ENCODE assay signal across 12 cellular contexts in the genomic region with DNA sequence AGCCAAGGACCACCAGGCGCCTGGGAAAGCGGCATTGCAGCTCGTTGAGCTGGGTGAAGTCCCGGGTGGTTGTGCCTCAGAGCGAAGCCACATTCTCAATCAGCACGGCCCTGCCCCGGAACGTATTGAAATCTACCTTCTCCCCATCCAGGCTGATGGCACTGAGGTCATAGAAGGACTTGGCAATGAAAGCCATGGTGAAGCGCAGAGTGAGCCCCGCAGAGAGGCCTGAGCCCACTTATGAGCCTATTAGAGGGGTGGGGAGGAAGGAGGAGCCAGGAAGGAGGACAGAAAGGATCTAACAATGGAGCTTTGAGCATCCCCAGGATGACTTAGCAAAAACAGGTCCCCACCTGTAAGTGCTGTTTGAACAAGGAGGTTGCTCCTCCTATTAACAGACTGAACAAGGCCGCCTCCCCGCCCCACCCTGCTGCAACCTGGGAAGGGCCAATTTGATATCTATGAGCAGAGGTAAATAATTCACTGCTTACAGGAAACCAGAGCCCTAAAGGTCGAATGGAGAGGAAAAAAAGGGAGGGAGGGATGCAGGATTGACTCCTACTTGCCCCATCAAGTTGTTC. TPM values are rescaled to one million over a fixed set of nuclear protein-coding genes. Genes with fewer than 3 reads are reported as not detected.
A peak's percentile ranks its signal among the peaks of the same experiment; 100 is the strongest.
DNase-seq lines count a peak whose midpoint lies in the region; ATAC-seq, FAIRE-seq and TF ChIP-seq lines count a peak whose summit lies in the region.
"Had no signal": no experiment of that assay in that cellular context is flagged by ENCODE, and none has a peak within 500 bp of the region (broad histone marks: within the 10 kb centered on the region; RNA-seq: fewer than 3 reads in every experiment).

A gene (minus strand): TSS at position 215 of the 581 bp plus-strand sequence. CDS start 19 bp downstream, at position 196.

- no peak for TF ChIP-seq CTCF in K562 (IDR thresholded peaks at IDR 0.05 in 2 of 3, conservative IDR thresholded peaks at IDR 0.05 in 1 of 3; ENCODE audit: insufficient read depth in 2 of 3, low read depth in 1 of 3, low read length in 3 of 3)
- no peak for TF ChIP-seq CTCF in nephron progenitor cell (IDR thresholded peaks at IDR 0.05)
- no peak for TF ChIP-seq CTCF in gastroesophageal sphincter (IDR thresholded peaks at IDR 0.05)
- no peak for TF ChIP-seq CTCF in OCI-LY7 (conservative IDR thresholded peaks at IDR 0.05; ENCODE audit: low read length)

- H3K27me3 ChIP-seq in K562 (ENCODE audit: control insufficient read depth in 2 of 2, insufficient read depth in 2 of 2, low read length in 2 of 2) (no peaks in the 10 kb centered on the region), gastroesophageal sphincter (no peaks in the 10 kb centered on the region)

- ATAC-seq in K562 (no peak), gastroesophageal sphincter (no peak)

- no peaks in the 10 kb centered on the region for H3K9me3 ChIP-seq in K562 (replicated peaks; ENCODE audit: control insufficient read depth, insufficient read depth, low read depth, low read length)
- H3K9me3 ChIP-seq in gastroesophageal sphincter: no peaks in the 10 kb centered on the region
- H3K9me3 ChIP-seq in OCI-LY7 (ENCODE audit: low read length): no peaks in the 10 kb centered on the region

- H3K4me3 ChIP-seq in K562 (no peak within 1 kb of the TSS), gastroesophageal sphincter (no peak within 1 kb of the TSS), OCI-LY7 (ENCODE audit: low read depth, low read length, poor library complexity, severe bottlenecking) (no peak within 1 kb of the TSS)

- POLR2A ChIA-PET in K562 (lab: Yijun Ruan, JAX): no interaction called here
- POLR2A ChIA-PET in OCI-LY7 (lab: Charles Lee): no interaction called here

- H3K27ac Mint-ChIP-seq in nephron progenitor cell: peak within 1 kb of the TSS; percentile 35

- H3K9me2 ChIP-seq in OCI-LY7 (ENCODE audit: insufficient read depth, low read length): no peaks in the 10 kb centered on the region

- no peak for TF ChIP-seq RAD21 in K562 (CRISPR knock-in tag; conservative IDR thresholded peaks at IDR 0.05 in 1 of 2, IDR thresholded peaks at IDR 0.05 in 1 of 2)

- H3K36me3 ChIP-seq in K562 (ENCODE audit: control insufficient read depth, insufficient read depth, low read length) (peaks cover 5% of the 10 kb centered on the region; the same call in 1 of the 3 replicates), gastroesophageal sphincter (peaks cover 0 to 80% of the 10 kb centered on the region in 2 donors), OCI-LY7 (ENCODE audit: insufficient read depth, low read length) (peaks cover 29% of the 10 kb centered on the region)

- no peaks in the 10 kb centered on the region; a peak in 2 of 5 replicates for H3K4me1 ChIP-seq in K562 (replicated peaks in 1 of 2; ENCODE audit: control insufficient read depth in 2 of 2, insufficient read depth in 2 of 2, low read length in 2 of 2)
- peaks cover 0 to under 1% (median 0%) of the 10 kb centered on the region in 3 donors for H3K4me1 ChIP-seq in gastroesophageal sphincter
- no peaks in the 10 kb centered on the region for H3K4me1 ChIP-seq in OCI-LY7 (ENCODE audit: insufficient read depth, low read length, poor library complexity, severe bottlenecking)

- in situ Hi-C loops in K562 (cut with MboI): no loop called here

- DNase-seq in DMS79 (lab: John Stamatoyannopoulos, UW): peak; percentile 100
- DNase-seq in NCI-H2081 treated with DMSO at 0.1 percent for 48 hours (lab: John Stamatoyannopoulos, UW): peak; percentile 96
- DNase-seq in K562 (ENCODE audit: extremely low read depth in 1 of 4, low spot score in 3 of 4): no peak
- DNase-seq in nephron progenitor cell: no peak
- DNase-seq in GOT3 (lab: John Stamatoyannopoulos, UW): no peak
- no peak for DNase-seq in OCI-LY7 (ENCODE audit: low spot score)
- DNase-seq in NOMO-1 treated with dmso at 0.1 percent for 144 hours (lab: John Stamatoyannopoulos, UW; ENCODE audit: unreplicated experiment): no peak
- DNase-seq: aorta, KG1 had no signal

- intact Hi-C loops in K562 (cut with micrococcal nuclease) (no loop called here), OCI-LY7 (cut with micrococcal nuclease; ENCODE audit: unreplicated experiment) (loop anchor here (10.0 kb wide), 1 partner anchor 978 kb away; no protein-coding TSS in a partner anchor)

- CTCF ChIA-PET in K562 (lab: Yijun Ruan, JAX; ENCODE audit: low intra/inter-chr PET ratio): no interaction called here
- CTCF ChIA-PET in OCI-LY7 (lab: Charles Lee; ENCODE audit: unreplicated experiment): no interaction called here

- WGBS in K562 (ENCODE audit: insufficient coverage, low coverage, missing lambda C conversion rate): 69% methylated on average over 12 of the region's 13 CpGs
- 70 to 72% methylated on average over 3 of the region's 13 CpGs for WGBS in gastroesophageal sphincter (ENCODE audit: low coverage in 1 of 2), 2 donors

- peaks cover 32% of the 10 kb centered on the region for H3K4me1 Mint-ChIP-seq in nephron progenitor cell

- TF ChIP-seq EP300 in K562 (IDR thresholded peaks at IDR 0.05; ENCODE audit: low read length): no peak
- TF ChIP-seq EP300 in gastroesophageal sphincter (IDR thresholded peaks at IDR 0.05): no peak

- H3K27me3 Mint-ChIP-seq in nephron progenitor cell (ENCODE audit: low read depth, poor library complexity): peaks cover 4% of the 10 kb centered on the region

- no peak within 1 kb of the TSS for H3K9ac ChIP-seq in K562 (ENCODE audit: insufficient read depth in 1 of 2, low read depth in 2 of 2, low read length in 2 of 2)

- TF ChIP-seq POLR2A in K562 (conservative IDR thresholded peaks at IDR 0.05) (no peak), gastroesophageal sphincter (IDR thresholded peaks at IDR 0.05) (no peak)

- no peak within 1 kb of the TSS for H3K27ac ChIP-seq in K562 (ENCODE audit: extremely low read depth, low read depth, low read length)
- H3K27ac ChIP-seq in gastroesophageal sphincter: no peak within 1 kb of the TSS
- H3K27ac ChIP-seq in OCI-LY7 (ENCODE audit: low read depth, low read length, poor library complexity, severe bottlenecking): no peak within 1 kb of the TSS

- H3K4me3 Mint-ChIP-seq in nephron progenitor cell: no peak within 1 kb of the TSS

- H3K4me2 ChIP-seq in K562 (ENCODE audit: insufficient read depth, low read length) (no peak within 1 kb of the TSS), OCI-LY7 (ENCODE audit: low read length) (no peak within 1 kb of the TSS)

- H4K20me1 ChIP-seq in K562 (replicated peaks; ENCODE audit: control insufficient read depth, insufficient read depth, low read length) (no peaks in the 10 kb centered on the region), OCI-LY7 (ENCODE audit: insufficient read depth, low read length) (no peaks in the 10 kb centered on the region)

- no peaks in the 10 kb centered on the region for H3K9me1 ChIP-seq in K562 (ENCODE audit: control insufficient read depth, insufficient read depth, low read length)

- H3K9me3 Mint-ChIP-seq in nephron progenitor cell: no peaks in the 10 kb centered on the region

- no peaks in the 10 kb centered on the region for H3K79me2 ChIP-seq in K562 (ENCODE audit: control insufficient read depth, insufficient read depth, low read length)
- no peaks in the 10 kb centered on the region for H3K79me2 ChIP-seq in OCI-LY7 (ENCODE audit: insufficient read depth, low read depth, low read length)

- H2AFZ ChIP-seq in K562 (ENCODE audit: low read depth, low read length): no peak within 1 kb of the TSS
- no peak within 1 kb of the TSS for H2AFZ ChIP-seq in OCI-LY7 (ENCODE audit: low read length)

- peaks cover 25% of the 10 kb centered on the region for H3K36me3 Mint-ChIP-seq in nephron progenitor cell (ENCODE audit: low read depth)

- FAIRE-seq in K562 (lab: Jason Lieb, UNC): no peak

- BruUV-seq in K562 (replicated peaks; lab: Mats Ljungman, UMichigan) (no TSS peak), OCI-LY7 (replicated peaks; lab: Mats Ljungman, UMichigan) (no TSS peak)

TF ChIP-seq in K562, 482 proteins besides CTCF, POLR2A, EP300 and RAD21:
- TF ChIP-seq PHTF2 (CRISPR knock-in tag; IDR thresholded peaks at IDR 0.05): no peak
- 0 out of 2 replicates have a peak, but pooled peaks have one; percentile 15 for TF ChIP-seq MAFG (tag; conservative IDR thresholded peaks at IDR 0.05)
- TF ChIP-seq, protein P1, sequence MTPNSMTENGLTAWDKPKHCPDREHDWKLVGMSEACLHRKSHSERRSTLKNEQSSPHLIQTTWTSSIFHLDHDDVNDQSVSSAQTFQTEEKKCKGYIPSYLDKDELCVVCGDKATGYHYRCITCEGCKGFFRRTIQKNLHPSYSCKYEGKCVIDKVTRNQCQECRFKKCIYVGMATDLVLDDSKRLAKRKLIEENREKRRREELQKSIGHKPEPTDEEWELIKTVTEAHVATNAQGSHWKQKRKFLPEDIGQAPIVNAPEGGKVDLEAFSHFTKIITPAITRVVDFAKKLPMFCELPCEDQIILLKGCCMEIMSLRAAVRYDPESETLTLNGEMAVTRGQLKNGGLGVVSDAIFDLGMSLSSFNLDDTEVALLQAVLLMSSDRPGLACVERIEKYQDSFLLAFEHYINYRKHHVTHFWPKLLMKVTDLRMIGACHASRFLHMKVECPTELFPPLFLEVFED (CRISPR knock-in tag; conservative IDR thresholded peaks at IDR 0.05): no peak
- TF ChIP-seq NFE2 (IDR thresholded peaks at IDR 0.05; ENCODE audit: low read depth): peak; percentile 42; the same call in 1 of the 2 replicates
- TF ChIP-seq YBX1 (IDR thresholded peaks at IDR 0.05): no peak

RNA-seq across cellular contexts. Expression of the gene that starts here (rescaled TPM):
- not detected in 2 replicates for total RNA-seq in K562 (2011; cell fraction: chromatin; rRNA removed; ENCODE audit: low replicate concordance)
- not detected in 2 replicates for total RNA-seq in K562 (2011; cell fraction: nucleolus; rRNA removed)
- not detected in 2 replicates for total RNA-seq in K562 (2011; cell fraction: nucleoplasm; rRNA removed)
- not detected in 2 replicates for total RNA-seq in K562 (2014; rRNA removed)
- total RNA-seq in K562 (2014; rRNA removed; fragmentation: Illumina TruSeq; extraction: Trizol): not detected in 2 replicates
- not detected in 2 replicates for total RNA-seq in K562 (2015; rRNA removed; fragmentation: Illumina TruSeq; extraction: Trizol)
- total RNA-seq in K562 (2021): 0.24 and 0.56 TPM in 2 replicates
- not detected in 2 replicates for polyA plus RNA-seq in K562 (2011; rRNA removed)
- polyA plus RNA-seq in K562 (2011; cell fraction: cytosol; rRNA removed): not detected in 2 replicates
- polyA plus RNA-seq in K562 (2011; cell fraction: nucleus; rRNA removed): not detected in 2 replicates
- polyA plus RNA-seq in K562 (2012): not detected in 2 replicates
- not detected in 2 replicates for polyA plus RNA-seq in K562 (2014; fragmentation: Illumina TruSeq; extraction: Trizol)
- not detected for polyA plus RNA-seq in K562 (2014; fragmentation: Nextera tagmentation; extraction: Ambion mirVana)
- polyA plus RNA-seq in K562 (2014; rRNA removed): not detected in 2 replicates
- not detected in 2 replicates for polyA minus RNA-seq in K562 (2011; rRNA and poly(A)+ RNA removed)
- not detected in 2 replicates for polyA minus RNA-seq in K562 (2011; cell fraction: cytosol; rRNA and poly(A)+ RNA removed)
- not detected in 2 replicates for polyA minus RNA-seq in K562 (2011; cell fraction: nucleus; rRNA and poly(A)+ RNA removed)
- total RNA-seq in gastroesophageal sphincter: 10 to 100 TPM in 1 of 4 donors, 1 to 10 TPM in 1, under 1 TPM in 1, not detected in 1; 0.93 to 10.6 (median 1.4) TPM
- total RNA-seq in OCI-LY7 (2014; rRNA removed; shearing (Covaris generic)): not detected in 2 replicates
- not detected in 2 replicates for total RNA-seq in OCI-LY7 (2022)
- total RNA-seq: aorta; renal cortical epithelial cell; T-helper 1 cell treated with Interleukin-12 subunit alpha and Interleukin-12 subunit beta and Interleukin-4 antibody, amounts not matched to agents 30 ng/mL and 1 ng/mL, for 36 hours had no signal

Comparison
In these comparisons a context has a peak if more than half of its experiments do, and no peak if none do; other contexts are left out.
1. DNase-seq: peak in DMS79 (single experiment) and NCI-H2081 treated with DMSO at 0.1 percent for 48 hours (single experiment); none in K562 (0 of 4), nephron progenitor cell (single experiment), GOT3 (single experiment), OCI-LY7 (single experiment) and NOMO-1 treated with dmso at 0.1 percent for 144 hours (single experiment).